26 cellular contexts compared by ENCODE assay signal in the genomic region with DNA sequence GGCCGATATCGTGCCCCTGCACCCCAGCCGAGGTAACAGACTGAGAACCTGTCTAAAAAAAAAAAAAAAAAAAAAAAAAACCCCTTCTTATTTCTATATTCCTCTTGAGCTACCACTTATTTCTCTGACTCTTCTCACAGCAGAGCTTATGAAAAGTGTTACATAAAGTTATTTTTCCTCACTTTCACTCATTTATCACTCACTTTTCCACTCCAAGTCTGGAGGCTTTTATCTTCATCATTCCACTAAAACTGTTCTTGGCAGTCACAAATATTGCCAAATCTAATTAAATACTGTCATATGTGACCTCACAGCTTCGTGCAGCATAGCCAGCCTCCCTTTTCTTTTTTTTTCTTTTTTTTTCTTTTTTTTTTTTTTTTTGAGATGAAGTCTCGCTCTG.
"Had no signal": no experiment of that assay in that cellular context is flagged by ENCODE, and none has a peak within 500 bp of the region (broad histone marks: within the 10 kb centered on the region; RNA-seq: fewer than 3 reads in every experiment).

No MANE protein-coding gene starts in this region.

- H3K4me1 Mint-ChIP-seq: endodermal cell had no signal

- H3K4me3 ChIP-seq: coronary artery, dorsolateral prefrontal cortex, esophagus muscularis mucosa, esophagus squamous epithelium, gastrocnemius medialis, gastroesophageal sphincter, heart left ventricle, heart right ventricle, hepatocyte had no signal

- H3K9me3 ChIP-seq: esophagus muscularis mucosa, esophagus squamous epithelium, gastrocnemius medialis, gastroesophageal sphincter, heart left ventricle, heart right ventricle had no signal

- H3K27ac ChIP-seq: coronary artery, epithelial cell of prostate, esophagus muscularis mucosa, esophagus squamous epithelium, foreskin keratinocyte, gastrocnemius medialis, gastroesophageal sphincter, heart left ventricle, heart right ventricle, hepatocyte had no signal

- DNase-seq: cortex of kidney; dermis blood vessel endothelial cell; dorsolateral prefrontal cortex; effector CD4-positive, alpha-beta T cell; effector CD8-positive, alpha-beta T cell; effector memory CD4-positive, alpha-beta T cell; effector memory CD8-positive, alpha-beta T cell; endodermal cell; erythroblast; esophagus squamous epithelium; foreskin fibroblast; foreskin keratinocyte; foreskin melanocyte; gastrocnemius medialis; glutamatergic neuron; head of caudate nucleus; heart left ventricle; heart right ventricle; hippocampal formation had no signal

- H3K4me3 Mint-ChIP-seq: dendritic cell treated with granulocyte-macrophage colony-stimulating factor and Interleukin-4, amounts not matched to agents 40 ng/mL and 50 ng/mL, for 4 days; effector memory CD8-positive, alpha-beta T cell; endodermal cell had no signal

- ATAC-seq: effector memory CD8-positive, alpha-beta T cell; esophagus mucosa; foreskin keratinocyte; gastrocnemius medialis; gastroesophageal sphincter; heart left ventricle; heart right ventricle had no signal

- H3K27me3 Mint-ChIP-seq: effector memory CD8-positive, alpha-beta T cell had no signal

- H3K79me2 ChIP-seq: hepatocyte had no signal

- H2AFZ ChIP-seq: hepatocyte had no signal

- H3K9me3 Mint-ChIP-seq: dendritic cell treated with granulocyte-macrophage colony-stimulating factor and Interleukin-4, amounts not matched to agents 40 ng/mL and 50 ng/mL, for 4 days; effector memory CD8-positive, alpha-beta T cell; endodermal cell had no signal

- H3K27ac Mint-ChIP-seq: dendritic cell treated with granulocyte-macrophage colony-stimulating factor and Interleukin-4, amounts not matched to agents 40 ng/mL and 50 ng/mL, for 4 days; effector memory CD8-positive, alpha-beta T cell; endodermal cell had no signal

- H3K4me1 ChIP-seq: esophagus squamous epithelium, foreskin keratinocyte, gastrocnemius medialis, gastroesophageal sphincter, heart left ventricle, heart right ventricle had no signal

- H3K27me3 ChIP-seq: dorsolateral prefrontal cortex, esophagus squamous epithelium, foreskin keratinocyte, gastrocnemius medialis, heart left ventricle, hepatocyte had no signal

- H3K4me2 ChIP-seq: hepatocyte had no signal

- H3K36me3 ChIP-seq: esophagus muscularis mucosa, esophagus squamous epithelium, gastrocnemius medialis, gastroesophageal sphincter, heart left ventricle, heart right ventricle had no signal
